Comparison of ENCODE assay signal across 4 cellular contexts in the genomic region with DNA sequence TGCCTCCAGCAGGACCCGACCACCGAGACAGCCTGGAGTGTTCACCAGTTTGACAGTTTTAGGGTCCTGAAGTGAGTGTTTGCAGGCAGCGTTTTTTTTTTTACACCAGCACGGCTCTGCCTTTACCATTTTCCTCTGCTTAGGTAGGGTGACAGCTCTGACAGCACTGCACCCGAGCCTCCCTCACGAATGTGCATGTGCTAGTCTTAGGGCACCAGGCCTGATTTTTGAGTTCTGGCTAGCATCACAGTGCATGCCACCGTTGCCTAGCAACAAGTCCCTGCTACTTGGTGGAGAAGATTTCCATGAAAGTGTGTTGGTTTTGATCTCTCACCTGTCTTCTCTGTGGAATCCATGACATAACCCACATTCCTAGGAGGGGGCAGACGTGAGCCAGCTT. TPM values are rescaled to one million over a fixed set of nuclear protein-coding genes. Genes with fewer than 3 reads are reported as not detected.
"Had no signal": no experiment of that assay in that cellular context is flagged by ENCODE, and none has a peak within 500 bp of the region (broad histone marks: within the 10 kb centered on the region; RNA-seq: fewer than 3 reads in every experiment).

No MANE protein-coding gene starts in this region.

RNA-seq across cellular contexts. Expression of gene RBMY1J, which starts 52.3 kb away (rescaled TPM):
- total RNA-seq: LHCN-M2, M059J, MCF 10A, NCI-H460 had no signal
